Comparison of ENCODE assay signal across 1 cellular context in the genomic region with DNA sequence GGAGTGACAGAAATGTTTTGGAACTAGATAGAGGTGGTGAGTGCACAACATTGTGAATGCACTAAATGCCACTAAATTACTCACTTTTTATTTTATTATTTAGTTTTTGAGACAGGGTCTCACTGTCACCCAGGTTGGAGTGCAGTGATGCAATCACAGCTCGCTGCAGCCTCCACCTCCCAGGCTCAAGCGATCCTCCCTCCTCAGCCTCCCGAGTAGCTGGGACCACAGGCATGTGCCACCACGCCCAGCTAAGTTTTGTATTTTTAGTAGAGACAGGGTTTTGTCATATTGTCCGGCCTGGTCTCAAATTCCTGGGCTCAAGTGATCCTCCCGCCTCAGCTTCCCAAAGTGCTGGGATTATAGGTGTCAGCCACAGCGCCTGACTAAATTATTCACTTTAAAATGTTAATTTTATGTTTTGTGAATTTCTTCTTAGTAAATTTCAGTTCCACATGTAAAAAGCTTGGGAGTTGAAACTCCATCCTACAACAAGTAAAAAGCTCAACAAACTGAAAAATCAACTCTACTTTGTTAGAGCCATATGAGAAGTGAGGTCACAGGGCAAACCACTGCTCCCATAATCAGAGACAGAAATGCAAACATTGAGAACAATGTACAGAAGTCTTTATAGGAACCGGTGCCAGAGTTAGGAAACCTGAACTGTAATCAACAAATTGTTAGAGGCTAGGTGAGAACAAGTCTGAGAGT.
A peak's percentile ranks its signal among the peaks of the same experiment; 100 is the strongest.
TF ChIP-seq lines count a peak whose summit lies in the region.

No MANE protein-coding gene starts in this region.

TF ChIP-seq in HepG2, 621 proteins besides CTCF, POLR2A, EP300 and RAD21 (continued from another document):
- TF ChIP-seq ZNF841 (CRISPR knock-in tag; IDR thresholded peaks at IDR 0.05; ENCODE audit: borderline replicate concordance) (no peak), NONO (IDR thresholded peaks at IDR 0.05) (no peak), NONO (CRISPR knock-in tag; conservative IDR thresholded peaks at IDR 0.05) (no peak), FOXA1 (IDR thresholded peaks at IDR 0.05) (no peak), FOXA1 (CRISPR knock-in tag; IDR thresholded peaks at IDR 0.05) (0 out of 2 replicates have a peak, but pooled peaks have one; percentile 47), ZNF781 (CRISPR knock-in tag; IDR thresholded peaks at IDR 0.05; ENCODE audit: borderline replicate concordance, not compliant biosample characterization) (no peak), GABPB1 (CRISPR knock-in tag; IDR thresholded peaks at IDR 0.05) (no peak), TBX3 (IDR thresholded peaks at IDR 0.05; ENCODE audit: borderline replicate concordance) (peak; percentile 48; the same call in 1 of the 2 replicates), HHEX (CRISPR knock-in tag; IDR thresholded peaks at IDR 0.05) (peak; percentile 95), ZNF660 (CRISPR knock-in tag; IDR thresholded peaks at IDR 0.05; ENCODE audit: borderline replicate concordance, low read depth) (no peak), NR2F6 (IDR thresholded peaks at IDR 0.05) (peak; percentile 92), NR2F6 (CRISPR knock-in tag; IDR thresholded peaks at IDR 0.05) (peak; percentile 85), ZNF275 (CRISPR knock-in tag; IDR thresholded peaks at IDR 0.05; ENCODE audit: borderline replicate concordance) (no peak), SOX6 (IDR thresholded peaks at IDR 0.05) (no peak), SOX6 (CRISPR knock-in tag; IDR thresholded peaks at IDR 0.05) (peak; percentile 75), FOXA3 (CRISPR knock-in tag; IDR thresholded peaks at IDR 0.05) (peak; percentile 40; the same call in 1 of the 2 replicates)
- TF ChIP-seq, protein P1, sequence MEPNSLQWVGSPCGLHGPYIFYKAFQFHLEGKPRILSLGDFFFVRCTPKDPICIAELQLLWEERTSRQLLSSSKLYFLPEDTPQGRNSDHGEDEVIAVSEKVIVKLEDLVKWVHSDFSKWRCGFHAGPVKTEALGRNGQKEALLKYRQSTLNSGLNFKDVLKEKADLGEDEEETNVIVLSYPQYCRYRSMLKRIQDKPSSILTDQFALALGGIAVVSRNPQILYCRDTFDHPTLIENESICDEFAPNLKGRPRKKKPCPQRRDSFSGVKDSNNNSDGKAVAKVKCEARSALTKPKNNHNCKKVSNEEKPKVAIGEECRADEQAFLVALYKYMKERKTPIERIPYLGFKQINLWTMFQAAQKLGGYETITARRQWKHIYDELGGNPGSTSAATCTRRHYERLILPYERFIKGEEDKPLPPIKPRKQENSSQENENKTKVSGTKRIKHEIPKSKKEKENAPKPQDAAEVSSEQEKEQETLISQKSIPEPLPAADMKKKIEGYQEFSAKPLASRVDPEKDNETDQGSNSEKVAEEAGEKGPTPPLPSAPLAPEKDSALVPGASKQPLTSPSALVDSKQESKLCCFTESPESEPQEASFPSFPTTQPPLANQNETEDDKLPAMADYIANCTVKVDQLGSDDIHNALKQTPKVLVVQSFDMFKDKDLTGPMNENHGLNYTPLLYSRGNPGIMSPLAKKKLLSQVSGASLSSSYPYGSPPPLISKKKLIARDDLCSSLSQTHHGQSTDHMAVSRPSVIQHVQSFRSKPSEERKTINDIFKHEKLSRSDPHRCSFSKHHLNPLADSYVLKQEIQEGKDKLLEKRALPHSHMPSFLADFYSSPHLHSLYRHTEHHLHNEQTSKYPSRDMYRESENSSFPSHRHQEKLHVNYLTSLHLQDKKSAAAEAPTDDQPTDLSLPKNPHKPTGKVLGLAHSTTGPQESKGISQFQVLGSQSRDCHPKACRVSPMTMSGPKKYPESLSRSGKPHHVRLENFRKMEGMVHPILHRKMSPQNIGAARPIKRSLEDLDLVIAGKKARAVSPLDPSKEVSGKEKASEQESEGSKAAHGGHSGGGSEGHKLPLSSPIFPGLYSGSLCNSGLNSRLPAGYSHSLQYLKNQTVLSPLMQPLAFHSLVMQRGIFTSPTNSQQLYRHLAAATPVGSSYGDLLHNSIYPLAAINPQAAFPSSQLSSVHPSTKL (CRISPR knock-in tag; IDR thresholded peaks at IDR 0.05): peak; percentile 34; the same call in 1 of the 2 replicates
- TF ChIP-seq, protein P2, sequence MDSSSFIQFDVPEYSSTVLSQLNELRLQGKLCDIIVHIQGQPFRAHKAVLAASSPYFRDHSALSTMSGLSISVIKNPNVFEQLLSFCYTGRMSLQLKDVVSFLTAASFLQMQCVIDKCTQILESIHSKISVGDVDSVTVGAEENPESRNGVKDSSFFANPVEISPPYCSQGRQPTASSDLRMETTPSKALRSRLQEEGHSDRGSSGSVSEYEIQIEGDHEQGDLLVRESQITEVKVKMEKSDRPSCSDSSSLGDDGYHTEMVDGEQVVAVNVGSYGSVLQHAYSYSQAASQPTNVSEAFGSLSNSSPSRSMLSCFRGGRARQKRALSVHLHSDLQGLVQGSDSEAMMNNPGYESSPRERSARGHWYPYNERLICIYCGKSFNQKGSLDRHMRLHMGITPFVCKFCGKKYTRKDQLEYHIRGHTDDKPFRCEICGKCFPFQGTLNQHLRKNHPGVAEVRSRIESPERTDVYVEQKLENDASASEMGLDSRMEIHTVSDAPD (CRISPR knock-in tag; IDR thresholded peaks at IDR 0.05): no peak
